Comparison of ENCODE assay signal across 1 cellular context in the genomic region with DNA sequence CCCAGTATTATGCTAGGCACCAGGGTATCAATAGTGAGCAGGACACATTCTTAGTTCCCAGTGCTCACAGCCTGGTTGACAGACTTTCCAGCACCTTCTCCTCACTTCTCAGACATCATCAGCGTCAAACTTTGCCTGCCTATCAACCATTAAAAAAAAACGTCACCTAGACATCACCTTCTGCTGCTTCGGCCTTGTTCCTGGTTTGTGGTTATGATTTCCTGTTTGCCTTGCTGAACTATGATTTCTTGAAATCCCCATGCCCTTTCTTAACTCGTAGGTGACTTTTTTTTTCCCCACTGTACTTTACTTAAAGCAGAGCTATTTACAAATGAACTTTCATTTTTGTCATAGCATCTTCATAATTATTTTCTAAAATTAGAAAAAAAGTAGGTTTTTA.
TF ChIP-seq lines count a peak whose summit lies in the region.

No MANE protein-coding gene starts in this region.

TF ChIP-seq in GM12878, 131 proteins besides CTCF, POLR2A, EP300 and RAD21 (continued from another document):
- TF ChIP-seq, protein P1, sequence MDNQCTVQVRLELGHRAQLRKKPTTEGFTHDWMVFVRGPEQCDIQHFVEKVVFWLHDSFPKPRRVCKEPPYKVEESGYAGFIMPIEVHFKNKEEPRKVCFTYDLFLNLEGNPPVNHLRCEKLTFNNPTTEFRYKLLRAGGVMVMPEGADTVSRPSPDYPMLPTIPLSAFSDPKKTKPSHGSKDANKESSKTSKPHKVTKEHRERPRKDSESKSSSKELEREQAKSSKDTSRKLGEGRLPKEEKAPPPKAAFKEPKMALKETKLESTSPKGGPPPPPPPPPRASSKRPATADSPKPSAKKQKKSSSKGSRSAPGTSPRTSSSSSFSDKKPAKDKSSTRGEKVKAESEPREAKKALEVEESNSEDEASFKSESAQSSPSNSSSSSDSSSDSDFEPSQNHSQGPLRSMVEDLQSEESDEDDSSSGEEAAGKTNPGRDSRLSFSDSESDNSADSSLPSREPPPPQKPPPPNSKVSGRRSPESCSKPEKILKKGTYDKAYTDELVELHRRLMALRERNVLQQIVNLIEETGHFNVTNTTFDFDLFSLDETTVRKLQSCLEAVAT (IDR thresholded peaks at IDR 0.05), result peak; percentile 98
- TF ChIP-seq SIN3A (IDR thresholded peaks at IDR 0.05; ENCODE audit: low read depth, low read length), result no peak
- TF ChIP-seq TCF12 (IDR thresholded peaks at IDR 0.05; ENCODE audit: low read depth, low read length), result no peak
- TF ChIP-seq, protein P2, sequence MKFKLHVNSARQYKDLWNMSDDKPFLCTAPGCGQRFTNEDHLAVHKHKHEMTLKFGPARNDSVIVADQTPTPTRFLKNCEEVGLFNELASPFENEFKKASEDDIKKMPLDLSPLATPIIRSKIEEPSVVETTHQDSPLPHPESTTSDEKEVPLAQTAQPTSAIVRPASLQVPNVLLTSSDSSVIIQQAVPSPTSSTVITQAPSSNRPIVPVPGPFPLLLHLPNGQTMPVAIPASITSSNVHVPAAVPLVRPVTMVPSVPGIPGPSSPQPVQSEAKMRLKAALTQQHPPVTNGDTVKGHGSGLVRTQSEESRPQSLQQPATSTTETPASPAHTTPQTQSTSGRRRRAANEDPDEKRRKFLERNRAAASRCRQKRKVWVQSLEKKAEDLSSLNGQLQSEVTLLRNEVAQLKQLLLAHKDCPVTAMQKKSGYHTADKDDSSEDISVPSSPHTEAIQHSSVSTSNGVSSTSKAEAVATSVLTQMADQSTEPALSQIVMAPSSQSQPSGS (IDR thresholded peaks at IDR 0.05; ENCODE audit: low read length), result peak; percentile 91
- TF ChIP-seq, protein P3, sequence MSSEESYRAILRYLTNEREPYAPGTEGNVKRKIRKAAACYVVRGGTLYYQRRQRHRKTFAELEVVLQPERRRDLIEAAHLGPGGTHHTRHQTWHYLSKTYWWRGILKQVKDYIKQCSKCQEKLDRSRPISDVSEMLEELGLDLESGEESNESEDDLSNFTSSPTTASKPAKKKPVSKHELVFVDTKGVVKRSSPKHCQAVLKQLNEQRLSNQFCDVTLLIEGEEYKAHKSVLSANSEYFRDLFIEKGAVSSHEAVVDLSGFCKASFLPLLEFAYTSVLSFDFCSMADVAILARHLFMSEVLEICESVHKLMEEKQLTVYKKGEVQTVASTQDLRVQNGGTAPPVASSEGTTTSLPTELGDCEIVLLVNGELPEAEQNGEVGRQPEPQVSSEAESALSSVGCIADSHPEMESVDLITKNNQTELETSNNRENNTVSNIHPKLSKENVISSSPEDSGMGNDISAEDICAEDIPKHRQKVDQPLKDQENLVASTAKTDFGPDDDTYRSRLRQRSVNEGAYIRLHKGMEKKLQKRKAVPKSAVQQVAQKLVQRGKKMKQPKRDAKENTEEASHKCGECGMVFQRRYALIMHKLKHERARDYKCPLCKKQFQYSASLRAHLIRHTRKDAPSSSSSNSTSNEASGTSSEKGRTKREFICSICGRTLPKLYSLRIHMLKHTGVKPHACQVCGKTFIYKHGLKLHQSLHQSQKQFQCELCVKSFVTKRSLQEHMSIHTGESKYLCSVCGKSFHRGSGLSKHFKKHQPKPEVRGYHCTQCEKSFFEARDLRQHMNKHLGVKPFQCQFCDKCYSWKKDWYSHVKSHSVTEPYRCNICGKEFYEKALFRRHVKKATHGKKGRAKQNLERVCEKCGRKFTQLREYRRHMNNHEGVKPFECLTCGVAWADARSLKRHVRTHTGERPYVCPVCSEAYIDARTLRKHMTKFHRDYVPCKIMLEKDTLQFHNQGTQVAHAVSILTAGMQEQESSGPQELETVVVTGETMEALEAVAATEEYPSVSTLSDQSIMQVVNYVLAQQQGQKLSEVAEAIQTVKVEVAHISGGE (CRISPR knock-in tag; IDR thresholded peaks at IDR 0.05), result no peak
- TF ChIP-seq ZNF217 (IDR thresholded peaks at IDR 0.05), result no peak
- TF ChIP-seq, protein P4, sequence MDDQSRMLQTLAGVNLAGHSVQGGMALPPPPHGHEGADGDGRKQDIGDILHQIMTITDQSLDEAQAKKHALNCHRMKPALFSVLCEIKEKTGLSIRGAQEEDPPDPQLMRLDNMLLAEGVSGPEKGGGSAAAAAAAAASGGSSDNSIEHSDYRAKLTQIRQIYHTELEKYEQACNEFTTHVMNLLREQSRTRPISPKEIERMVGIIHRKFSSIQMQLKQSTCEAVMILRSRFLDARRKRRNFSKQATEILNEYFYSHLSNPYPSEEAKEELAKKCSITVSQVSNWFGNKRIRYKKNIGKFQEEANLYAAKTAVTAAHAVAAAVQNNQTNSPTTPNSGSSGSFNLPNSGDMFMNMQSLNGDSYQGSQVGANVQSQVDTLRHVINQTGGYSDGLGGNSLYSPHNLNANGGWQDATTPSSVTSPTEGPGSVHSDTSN (IDR thresholded peaks at IDR 0.05; ENCODE audit: insufficient replicate concordance, low read depth, low read length), result peak; percentile 79
- no peak for TF ChIP-seq RBBP5 (conservative IDR thresholded peaks at IDR 0.05)
- no peak for TF ChIP-seq ZNF622 (IDR thresholded peaks at IDR 0.05)
